ENCODE assay signal across 8 cellular contexts in the genomic region with DNA sequence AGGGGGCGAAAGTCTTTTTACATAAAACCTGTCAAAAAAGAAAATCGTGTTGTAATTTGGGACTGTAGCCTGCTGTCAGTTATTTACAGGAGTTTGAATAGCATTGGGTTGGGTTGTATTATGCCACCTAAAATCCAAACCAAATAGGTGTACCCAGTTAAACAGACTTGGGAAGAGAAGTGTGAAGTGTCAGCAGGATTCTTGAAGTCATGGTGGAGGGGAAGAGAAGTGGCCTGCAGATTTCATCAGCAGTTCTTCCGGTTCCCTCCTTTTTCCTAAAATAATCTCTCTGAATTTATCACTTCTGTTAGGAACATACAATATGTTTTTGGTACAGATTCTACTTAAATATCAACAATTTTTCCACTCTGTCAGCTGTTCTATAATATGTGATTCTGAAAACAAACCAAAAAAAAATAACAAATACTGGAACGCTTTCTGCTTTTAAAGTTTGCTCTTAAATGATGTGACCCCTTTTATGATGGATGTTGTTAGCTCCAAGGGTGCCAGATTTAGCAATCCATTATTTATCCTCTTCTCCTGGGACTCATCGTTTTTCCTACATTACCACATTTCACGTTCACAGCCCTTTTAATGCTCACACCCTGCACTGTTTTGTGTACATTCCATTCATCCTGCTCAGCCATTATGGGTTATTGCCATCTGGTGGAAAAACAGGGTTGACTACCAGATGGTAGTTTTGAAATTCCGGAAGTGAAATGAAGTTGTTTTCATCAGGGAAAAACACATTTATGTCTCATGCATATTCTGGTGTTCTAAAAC. TPM values are rescaled to one million over a fixed set of nuclear protein-coding genes. Genes with fewer than 3 reads are reported as not detected.
DNase-seq lines count a peak whose midpoint lies in the region; ATAC-seq and TF ChIP-seq lines count a peak whose summit lies in the region.

No MANE protein-coding gene starts in this region.

- peak overlapping the region; percentile 46 to 57 for H3K27ac ChIP-seq in prostate gland

- TF ChIP-seq POLR2A in prostate gland (IDR thresholded peaks at IDR 0.05): no peak

- no peaks in the 10 kb centered on the region for H3K36me3 ChIP-seq in prostate gland

- H3K4me3 Mint-ChIP-seq in activated CD8-positive, alpha-beta T cell treated with anti-CD3 and anti-CD28 coated beads for 36 hours: no peak overlapping the region

- no peak overlapping the region for H3K27ac Mint-ChIP-seq in activated CD8-positive, alpha-beta T cell treated with anti-CD3 and anti-CD28 coated beads for 36 hours

- DNase-seq in NCI-H510A treated with DMSO at 0.1 percent for 48 hours (lab: John Stamatoyannopoulos, UW) (peak; percentile 34), NCI-H510A (lab: John Stamatoyannopoulos, UW) (no peak), SIG-M5 treated with dmso at 0.1 percent for 504 hours (lab: John Stamatoyannopoulos, UW; ENCODE audit: unreplicated experiment) (peak; percentile 88), fibroblast of the aortic adventitia (ENCODE audit: low read depth) (peak; percentile 97), prostate gland (ENCODE audit: low spot score) (peak; percentile 71), NCI-H82 (lab: John Stamatoyannopoulos, UW) (no peak), GM19240 (ENCODE audit: insufficient read length, low spot score) (no peak)
- no peak for DNase-seq in activated CD8-positive, alpha-beta T cell treated with anti-CD3 and anti-CD28 coated beads for 36 hours

- H3K9me3 ChIP-seq in prostate gland: no peaks in the 10 kb centered on the region

- no peak for ATAC-seq in activated CD8-positive, alpha-beta T cell treated with anti-CD3 and anti-CD28 coated beads for 36 hours

- POLR2A ChIA-PET in activated CD8-positive, alpha-beta T cell treated with anti-CD3 and anti-CD28 coated beads for 36 hours (lab: Charles Lee): no interaction called here

- H3K4me3 ChIP-seq in fibroblast of the aortic adventitia (ENCODE audit: low read depth, low read length) (no peak overlapping the region), prostate gland (no peak overlapping the region)

- no peaks in the 10 kb centered on the region for H3K4me1 ChIP-seq in prostate gland (replicated peaks)

- H3K27me3 ChIP-seq in prostate gland (replicated peaks; ENCODE audit: insufficient read depth): no peaks in the 10 kb centered on the region

- CTCF ChIA-PET in activated CD8-positive, alpha-beta T cell treated with anti-CD3 and anti-CD28 coated beads for 36 hours (lab: Charles Lee): interaction anchor here (0.7 to 1.8 kb wide), 3 partner anchors 16 to 85 kb away, joined by 3 to 4 read pairs (median 3); no protein-coding TSS in a partner anchor

- H3K4me1 Mint-ChIP-seq in activated CD8-positive, alpha-beta T cell treated with anti-CD3 and anti-CD28 coated beads for 36 hours (ENCODE audit: low read depth): peaks cover 7% of the 10 kb centered on the region

- no peaks in the 10 kb centered on the region for H3K36me3 Mint-ChIP-seq in activated CD8-positive, alpha-beta T cell treated with anti-CD3 and anti-CD28 coated beads for 36 hours (ENCODE audit: low read depth)

- H3K27me3 Mint-ChIP-seq in activated CD8-positive, alpha-beta T cell treated with anti-CD3 and anti-CD28 coated beads for 36 hours: no peaks in the 10 kb centered on the region

- intact Hi-C loops in prostate gland (cut with DNase I): loop anchor here (5.0 to 10.0 kb wide), 2 partner anchors 85 to 113 kb away; no protein-coding TSS in a partner anchor
- intact Hi-C loops in activated CD8-positive, alpha-beta T cell treated with anti-CD3 and anti-CD28 coated beads for 36 hours (cut with micrococcal nuclease): no loop called here

- peak; percentile 42 for TF ChIP-seq CTCF in fibroblast of the aortic adventitia (IDR thresholded peaks at IDR 0.05; ENCODE audit: insufficient read depth, low read length)
- TF ChIP-seq CTCF in prostate gland (IDR thresholded peaks at IDR 0.05): peak; percentile 32 to 71 (median 58)
- no peak for TF ChIP-seq CTCF in activated CD8-positive, alpha-beta T cell treated with anti-CD3 and anti-CD28 coated beads for 36 hours (IDR thresholded peaks at IDR 0.05)

- no peaks in the 10 kb centered on the region for H3K9me3 Mint-ChIP-seq in activated CD8-positive, alpha-beta T cell treated with anti-CD3 and anti-CD28 coated beads for 36 hours

- WGBS in prostate gland: 35% methylated on average over 7 of the region's 7 CpGs

RNA-seq across cellular contexts. Expression of gene ARHGAP12, which starts 18.7 kb away (rescaled TPM):
- total RNA-seq in fibroblast of the aortic adventitia (ENCODE audit: low replicate concordance) (44.2 and 77.9 TPM in 2 replicates), prostate gland (10 to 100 TPM; 34.3 to 44.9 TPM)
- 1 to 10 TPM; 4.0 to 4.3 TPM for total RNA-seq in activated CD8-positive, alpha-beta T cell treated with anti-CD3 and anti-CD28 coated beads for 36 hours

Comparison
In these comparisons a context has a peak if more than half of its experiments do, and no peak if none do; other contexts are left out.
1. DNase-seq: peak in NCI-H510A treated with DMSO at 0.1 percent for 48 hours (single experiment), SIG-M5 treated with dmso at 0.1 percent for 504 hours (single experiment), fibroblast of the aortic adventitia (single experiment) and prostate gland (single experiment); none in NCI-H510A (single experiment), activated CD8-positive, alpha-beta T cell treated with anti-CD3 and anti-CD28 coated beads for 36 hours (single experiment), NCI-H82 (single experiment) and GM19240 (single experiment).